In genomic region chr7:7653568-7654187, GRCh38 we compare ENCODE assay signal across 8 cellular contexts. TPM values are rescaled to one million over a fixed set of nuclear protein-coding genes. Genes with fewer than 3 reads are reported as not detected.
DNase-seq lines count a peak whose midpoint lies in the region; ATAC-seq and TF ChIP-seq lines count a peak whose summit lies in the region.

No MANE protein-coding gene starts in this region.

- POLR2A ChIA-PET in AG04449 (lab: Yijun Ruan, JAX), result no interaction called here

- no peak for ATAC-seq in RWPE2 (ENCODE audit: low read depth)
- ATAC-seq in foreskin keratinocyte, result peak; percentile 54
- ATAC-seq in HG03460 (IDR thresholded peaks at IDR 0.05; ENCODE audit: unreplicated experiment), result no peak

- no peaks in the 10 kb centered on the region for H3K36me3 ChIP-seq in RWPE2 (ENCODE audit: low read depth)

- H3K27me3 ChIP-seq in RWPE2 (ENCODE audit: insufficient read depth, poor library complexity, severe bottlenecking), result no peaks in the 10 kb centered on the region
- H3K27me3 ChIP-seq in foreskin keratinocyte, result no peaks in the 10 kb centered on the region

- DNase-seq in AG04449 (ENCODE audit: low read depth, low spot score) (no peak), RWPE2 (ENCODE audit: low spot score) (no peak), foreskin keratinocyte (no peak), midbrain (lab: John Stamatoyannopoulos, UW) (no peak), posterior vena cava (ENCODE audit: low spot score) (no peak), anterior cingulate cortex (lab: John Stamatoyannopoulos, UW) (no peak)

- CTCF ChIA-PET in AG04449 (lab: Yijun Ruan, JAX), result no interaction called here

- no peak overlapping the region for H3K4me3 ChIP-seq in AG04449 (ENCODE audit: low read depth, low read length)
- no peak overlapping the region for H3K4me3 ChIP-seq in RWPE2 (ENCODE audit: severe bottlenecking)

- no peaks in the 10 kb centered on the region for H3K9me3 ChIP-seq in RWPE2 (ENCODE audit: severe bottlenecking)

- H3K4me1 ChIP-seq in RWPE2 (ENCODE audit: insufficient read depth, poor library complexity, severe bottlenecking), result no peaks in the 10 kb centered on the region
- no peaks in the 10 kb centered on the region for H3K4me1 ChIP-seq in foreskin keratinocyte

- peak; percentile 5 for TF ChIP-seq CTCF in AG04449 (IDR thresholded peaks at IDR 0.05; ENCODE audit: insufficient read depth, low read length, missing control alignments)
- peak; percentile 79 for TF ChIP-seq CTCF in GM12872 (IDR thresholded peaks at IDR 0.05; ENCODE audit: insufficient read depth, low read depth, low read length)
- TF ChIP-seq CTCF in RWPE2 (IDR thresholded peaks at IDR 0.05; ENCODE audit: poor library complexity, severe bottlenecking), result peak; percentile 40
- peak; percentile 54 for TF ChIP-seq CTCF in foreskin keratinocyte (conservative IDR thresholded peaks at IDR 0.05)

- H3K27ac ChIP-seq in RWPE2 (ENCODE audit: poor library complexity, severe bottlenecking) (no peak overlapping the region), foreskin keratinocyte (no peak overlapping the region)

- intact Hi-C loops in posterior vena cava (cut with DNase I), result no loop called here

RNA-seq across cellular contexts. Expression of gene UMAD1, which starts 13.1 kb away (rescaled TPM):
- total RNA-seq in foreskin keratinocyte (10.4 and 10.5 TPM in 2 replicates), posterior vena cava (10 to 100 TPM; 10.7 to 12.3 TPM)
- 6.5 and 7.1 TPM in 2 replicates for polyA plus RNA-seq in foreskin keratinocyte

Comparison
In these comparisons a context has a peak if more than half of its experiments do, and no peak if none do; other contexts are left out.
1. CTCF ChIP-seq: peak in every context shown above with its lines; median percentile 79 in GM12872; 54 in foreskin keratinocyte; 40 in RWPE2; 5 in AG04449.